In genomic region chr2:3185910-3186309, GRCh38 we compare ENCODE assay signal across 1 cellular context.
TF ChIP-seq lines count a peak whose summit lies in the region.

No MANE protein-coding gene starts in this region.

TF ChIP-seq in H1, 55 proteins besides CTCF, POLR2A, EP300 and RAD21:
- no peak for TF ChIP-seq TBP (IDR thresholded peaks at IDR 0.05; ENCODE audit: low read depth, low read length)
- TF ChIP-seq ZNF274 (IDR thresholded peaks at IDR 0.05; ENCODE audit: borderline replicate concordance, extremely low read depth, low read length): no peak
- TF ChIP-seq EZH2 (IDR thresholded peaks at IDR 0.05; ENCODE audit: low read depth, low read length, severe bottlenecking): no peak
- TF ChIP-seq, protein P1, sequence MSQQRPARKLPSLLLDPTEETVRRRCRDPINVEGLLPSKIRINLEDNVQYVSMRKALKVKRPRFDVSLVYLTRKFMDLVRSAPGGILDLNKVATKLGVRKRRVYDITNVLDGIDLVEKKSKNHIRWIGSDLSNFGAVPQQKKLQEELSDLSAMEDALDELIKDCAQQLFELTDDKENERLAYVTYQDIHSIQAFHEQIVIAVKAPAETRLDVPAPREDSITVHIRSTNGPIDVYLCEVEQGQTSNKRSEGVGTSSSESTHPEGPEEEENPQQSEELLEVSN (IDR thresholded peaks at IDR 0.05): no peak
- no peak for TF ChIP-seq POU5F1 (IDR thresholded peaks at IDR 0.05; ENCODE audit: low read depth, low read length)
- TF ChIP-seq SRF (IDR thresholded peaks at IDR 0.05; ENCODE audit: low read depth, low read length): no peak
- TF ChIP-seq CREB1 (IDR thresholded peaks at IDR 0.05): no peak
- TF ChIP-seq SP4 (IDR thresholded peaks at IDR 0.05; ENCODE audit: low read length): no peak
